8 cellular contexts compared by ENCODE assay signal in genomic region chr6:111837641-111838500, GRCh38. TPM values are rescaled to one million over a fixed set of nuclear protein-coding genes. Genes with fewer than 3 reads are reported as not detected.
A peak's percentile ranks its signal among the peaks of the same experiment; 100 is the strongest.
DNase-seq lines count a peak whose midpoint lies in the region; ATAC-seq and TF ChIP-seq lines count a peak whose summit lies in the region.
"Had no signal": no experiment of that assay in that cellular context is flagged by ENCODE, and none has a peak within 500 bp of the region (broad histone marks: within the 10 kb centered on the region; RNA-seq: fewer than 3 reads in every experiment).

No MANE protein-coding gene starts in this region.

- H3K4me3 Mint-ChIP-seq in activated T-helper 2 cell treated with anti-CD3 and anti-CD28 coated beads, Interferon-gamma antibody, Interleukin-2, Interleukin-4, amounts not matched to agents 10 μg/mL and 5 μg/mL and 100 μg/mL, durations not matched to agents 14 hours and 24 hours and 36 hours (ENCODE audit: low read depth) = peak overlapping the region; percentile 77
- H3K4me3 Mint-ChIP-seq in stimulated activated memory B cell treated with anti-CD40 and anti-IgM and Interleukin-4, amounts not matched to agents 10 μg/mL and 1 μg/mL and 100 μg/mL, for 72 hours = peak overlapping the region; percentile 36
- H3K4me3 Mint-ChIP-seq in HFFc6 = no peak overlapping the region
- H3K4me3 Mint-ChIP-seq: WTC11 had no signal

- peak; percentile 70 for ATAC-seq in GM19397 (IDR thresholded peaks at IDR 0.05; ENCODE audit: unreplicated experiment)
- ATAC-seq in HG03103 (IDR thresholded peaks at IDR 0.05; ENCODE audit: low read depth, unreplicated experiment) = peak; percentile 61
- peak; percentile 84 for ATAC-seq in stimulated activated memory B cell treated with anti-CD40 and anti-IgM and Interleukin-4, amounts not matched to agents 10 μg/mL and 1 μg/mL and 100 μg/mL, for 72 hours
- ATAC-seq: WTC11 had no signal

- H3K4me1 Mint-ChIP-seq in activated T-helper 2 cell treated with anti-CD3 and anti-CD28 coated beads, Interferon-gamma antibody, Interleukin-2, Interleukin-4, amounts not matched to agents 10 μg/mL and 5 μg/mL and 100 μg/mL, durations not matched to agents 14 hours and 24 hours and 36 hours (ENCODE audit: low read depth) = peaks cover 67% of the 10 kb centered on the region
- peaks cover 52% of the 10 kb centered on the region for H3K4me1 Mint-ChIP-seq in stimulated activated memory B cell treated with anti-CD40 and anti-IgM and Interleukin-4, amounts not matched to agents 10 μg/mL and 1 μg/mL and 100 μg/mL, for 72 hours
- H3K4me1 Mint-ChIP-seq in HFFc6 (ENCODE audit: low read depth) = peaks cover 27% of the 10 kb centered on the region

- H3K36me3 Mint-ChIP-seq in activated T-helper 2 cell treated with anti-CD3 and anti-CD28 coated beads, Interferon-gamma antibody, Interleukin-2, Interleukin-4, amounts not matched to agents 10 μg/mL and 5 μg/mL and 100 μg/mL, durations not matched to agents 14 hours and 24 hours and 36 hours (ENCODE audit: low read depth) = peaks cover 60% of the 10 kb centered on the region
- peaks cover 43% of the 10 kb centered on the region for H3K36me3 Mint-ChIP-seq in stimulated activated memory B cell treated with anti-CD40 and anti-IgM and Interleukin-4, amounts not matched to agents 10 μg/mL and 1 μg/mL and 100 μg/mL, for 72 hours
- H3K36me3 Mint-ChIP-seq in HFFc6 (ENCODE audit: low read depth) = no peaks in the 10 kb centered on the region; the same call in 1 of the 2 replicates
- H3K36me3 Mint-ChIP-seq: WTC11 had no signal

- peak; percentile 59 for DNase-seq in activated T-helper 2 cell treated with anti-CD3 and anti-CD28 coated beads, Interferon-gamma antibody, Interleukin-2, Interleukin-4, amounts not matched to agents 10 μg/mL and 5 μg/mL and 100 μg/mL, durations not matched to agents 14 hours and 24 hours and 36 hours (ENCODE audit: low spot score)
- DNase-seq in NCI-H748 treated with DMSO at 0.1 percent for 48 hours (lab: John Stamatoyannopoulos, UW) = no peak
- no peak for DNase-seq in HFFc6
- no peak for DNase-seq in NCI-H187 (lab: John Stamatoyannopoulos, UW)

- H3K27me3 Mint-ChIP-seq in activated T-helper 2 cell treated with anti-CD3 and anti-CD28 coated beads, Interferon-gamma antibody, Interleukin-2, Interleukin-4, amounts not matched to agents 10 μg/mL and 5 μg/mL and 100 μg/mL, durations not matched to agents 14 hours and 24 hours and 36 hours (ENCODE audit: low read depth) = no peaks in the 10 kb centered on the region
- no peaks in the 10 kb centered on the region for H3K27me3 Mint-ChIP-seq in stimulated activated memory B cell treated with anti-CD40 and anti-IgM and Interleukin-4, amounts not matched to agents 10 μg/mL and 1 μg/mL and 100 μg/mL, for 72 hours
- H3K27me3 Mint-ChIP-seq in HFFc6 (ENCODE audit: insufficient read depth) = no peaks in the 10 kb centered on the region

- intact Hi-C loops in activated T-helper 2 cell treated with anti-CD3 and anti-CD28 coated beads, Interferon-gamma antibody, Interleukin-2, Interleukin-4, amounts not matched to agents 10 μg/mL and 5 μg/mL and 100 μg/mL, durations not matched to agents 14 hours and 24 hours and 36 hours (cut with micrococcal nuclease) = loop anchor here (1.0 kb wide), 11 partner anchors 8 to 205 kb away; no protein-coding TSS in a partner anchor

- H3K9me3 Mint-ChIP-seq in activated T-helper 2 cell treated with anti-CD3 and anti-CD28 coated beads, Interferon-gamma antibody, Interleukin-2, Interleukin-4, amounts not matched to agents 10 μg/mL and 5 μg/mL and 100 μg/mL, durations not matched to agents 14 hours and 24 hours and 36 hours = no peaks in the 10 kb centered on the region
- peaks cover 3% of the 10 kb centered on the region for H3K9me3 Mint-ChIP-seq in stimulated activated memory B cell treated with anti-CD40 and anti-IgM and Interleukin-4, amounts not matched to agents 10 μg/mL and 1 μg/mL and 100 μg/mL, for 72 hours
- H3K9me3 Mint-ChIP-seq in HFFc6 = no peaks in the 10 kb centered on the region
- H3K9me3 Mint-ChIP-seq: WTC11 had no signal

- no peak for TF ChIP-seq CTCF in HFFc6 (IDR thresholded peaks at IDR 0.05)

- peak overlapping the region; percentile 97 for H3K27ac Mint-ChIP-seq in activated T-helper 2 cell treated with anti-CD3 and anti-CD28 coated beads, Interferon-gamma antibody, Interleukin-2, Interleukin-4, amounts not matched to agents 10 μg/mL and 5 μg/mL and 100 μg/mL, durations not matched to agents 14 hours and 24 hours and 36 hours
- H3K27ac Mint-ChIP-seq in stimulated activated memory B cell treated with anti-CD40 and anti-IgM and Interleukin-4, amounts not matched to agents 10 μg/mL and 1 μg/mL and 100 μg/mL, for 72 hours = peak overlapping the region; percentile 55
- H3K27ac Mint-ChIP-seq in HFFc6 = no peak overlapping the region
- H3K27ac Mint-ChIP-seq: WTC11 had no signal

RNA-seq across cellular contexts. Expression of gene FYN, which starts 35.4 kb away (rescaled TPM):
- 359 TPM in 2 replicates for total RNA-seq in activated T-helper 2 cell treated with anti-CD3 and anti-CD28 coated beads, Interferon-gamma antibody, Interleukin-2, Interleukin-4, amounts not matched to agents 10 μg/mL and 5 μg/mL and 100 μg/mL, durations not matched to agents 14 hours and 24 hours and 36 hours
- 10 to 100 TPM; 41.5 to 59.9 (median 49.7) TPM for total RNA-seq in HFFc6 (2021; fragmentation: NEBNext Ultra II Directional; extraction: Animal tissue kit (Norgen Biotek cat#: 25700))
